8 cellular contexts compared by ENCODE assay signal in the genomic region with DNA sequence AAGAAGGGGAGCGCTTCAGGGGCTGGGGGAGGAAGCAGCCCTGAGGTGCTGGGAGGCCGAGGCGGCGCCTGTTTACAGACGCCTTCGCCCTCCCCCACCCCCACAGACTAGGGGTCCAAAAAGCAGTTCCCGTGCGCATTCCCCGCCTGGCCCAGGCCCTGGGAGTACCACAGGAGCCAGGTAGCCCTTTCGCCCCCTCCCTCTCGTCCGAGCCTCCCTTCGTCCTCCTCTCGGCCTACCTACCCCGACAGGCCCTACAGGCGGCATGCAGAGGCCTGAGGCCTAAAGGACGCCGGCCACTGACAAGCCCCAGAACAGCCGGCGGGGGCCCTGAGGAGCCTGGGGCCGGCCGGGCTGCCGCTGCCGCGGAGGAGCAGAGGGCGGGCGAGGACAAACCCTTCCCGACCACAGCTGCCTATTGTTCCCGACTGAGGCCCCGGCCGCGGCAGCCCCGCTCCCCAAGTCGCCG. TPM values are rescaled to one million over a fixed set of nuclear protein-coding genes. Genes with fewer than 3 reads are reported as not detected.
DNase-seq lines count a peak whose midpoint lies in the region; ATAC-seq and TF ChIP-seq lines count a peak whose summit lies in the region.

No MANE protein-coding gene starts in this region.

- DNase-seq in activated T-cell treated with anti-CD3 and anti-CD28 coated beads for 1 hour (ENCODE audit: low read depth) (peak; percentile 11), NCI-H748 treated with DMSO at 0.1 percent for 48 hours (lab: John Stamatoyannopoulos, UW) (peak; percentile 53), activated T-helper 1 cell treated with Interleukin-2 at 50 U/mL for 16 hours (ENCODE audit: low read depth) (peak; percentile 15), fibroblast of the aortic adventitia (ENCODE audit: low read depth) (peak; percentile 40)
- no peak for DNase-seq in activated T-cell treated with anti-CD3 and anti-CD28 coated beads, Interleukin-2, amount 50 U/mL, for 1 hour

- no peaks in the 10 kb centered on the region for H3K27me3 ChIP-seq in thymus (ENCODE audit: control insufficient read depth, insufficient read depth)

- no peaks in the 10 kb centered on the region for H3K9me3 Mint-ChIP-seq in nephron

- H3K27ac Mint-ChIP-seq in nephron: peak overlapping the region; percentile 97 to 98 (median 97)

- peaks cover 49% of the 10 kb centered on the region for H3K4me1 Mint-ChIP-seq in nephron

- 1% methylated on average over 35 of the region's 35 CpGs for WGBS in thymus

- H3K9me3 ChIP-seq in thymus (ENCODE audit: control insufficient read depth): no peaks in the 10 kb centered on the region

- H3K4me3 ChIP-seq in fibroblast of the aortic adventitia (ENCODE audit: low read depth, low read length): peak overlapping the region; percentile 91
- peak overlapping the region; percentile 98 for H3K4me3 ChIP-seq in thymus (ENCODE audit: low read length)

- peaks cover 10% of the 10 kb centered on the region for H3K4me1 ChIP-seq in thymus (ENCODE audit: control insufficient read depth, insufficient read depth, low read length)

- H3K27me3 Mint-ChIP-seq in nephron (ENCODE audit: low read depth): peaks cover 2% of the 10 kb centered on the region

- peak; percentile 40 for ATAC-seq in HG02885 (IDR thresholded peaks at IDR 0.05; ENCODE audit: poor library complexity, unreplicated experiment)

- no peaks in the 10 kb centered on the region for H3K36me3 ChIP-seq in thymus (ENCODE audit: control insufficient read depth, insufficient read depth)

- H3K36me3 Mint-ChIP-seq in nephron (ENCODE audit: low read depth): peaks cover 7% of the 10 kb centered on the region

- TF ChIP-seq CTCF in fibroblast of the aortic adventitia (IDR thresholded peaks at IDR 0.05; ENCODE audit: insufficient read depth, low read length): no peak
- no peak for TF ChIP-seq CTCF in nephron (IDR thresholded peaks at IDR 0.05; ENCODE audit: unreplicated experiment in 3 of 3)

- H3K27ac ChIP-seq in thymus (ENCODE audit: low read depth): peak overlapping the region; percentile 95

- peak overlapping the region; percentile 96 to 97 (median 96) for H3K4me3 Mint-ChIP-seq in nephron

RNA-seq across cellular contexts. Expression of gene RC3H1, which starts 0.5 kb away (rescaled TPM):
- total RNA-seq in fibroblast of the aortic adventitia (ENCODE audit: low replicate concordance): 35.7 and 37.0 TPM in 2 replicates
- polyA plus RNA-seq in thymus: 8.8 TPM
